In genomic region chr19:34356875-34357274, GRCh38 we compare ENCODE assay signal across 1 cellular context.
TF ChIP-seq lines count a peak whose summit lies in the region.

No MANE protein-coding gene starts in this region.

TF ChIP-seq in GM12878, 131 proteins besides CTCF, POLR2A, EP300 and RAD21:
- TF ChIP-seq, protein P1, sequence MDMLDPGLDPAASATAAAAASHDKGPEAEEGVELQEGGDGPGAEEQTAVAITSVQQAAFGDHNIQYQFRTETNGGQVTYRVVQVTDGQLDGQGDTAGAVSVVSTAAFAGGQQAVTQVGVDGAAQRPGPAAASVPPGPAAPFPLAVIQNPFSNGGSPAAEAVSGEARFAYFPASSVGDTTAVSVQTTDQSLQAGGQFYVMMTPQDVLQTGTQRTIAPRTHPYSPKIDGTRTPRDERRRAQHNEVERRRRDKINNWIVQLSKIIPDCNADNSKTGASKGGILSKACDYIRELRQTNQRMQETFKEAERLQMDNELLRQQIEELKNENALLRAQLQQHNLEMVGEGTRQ (IDR thresholded peaks at IDR 0.05; ENCODE audit: borderline replicate concordance, low read depth, low read length), result no peak
- no peak for TF ChIP-seq MAX (IDR thresholded peaks at IDR 0.05; ENCODE audit: low read depth, low read length)
